In the genomic region with DNA sequence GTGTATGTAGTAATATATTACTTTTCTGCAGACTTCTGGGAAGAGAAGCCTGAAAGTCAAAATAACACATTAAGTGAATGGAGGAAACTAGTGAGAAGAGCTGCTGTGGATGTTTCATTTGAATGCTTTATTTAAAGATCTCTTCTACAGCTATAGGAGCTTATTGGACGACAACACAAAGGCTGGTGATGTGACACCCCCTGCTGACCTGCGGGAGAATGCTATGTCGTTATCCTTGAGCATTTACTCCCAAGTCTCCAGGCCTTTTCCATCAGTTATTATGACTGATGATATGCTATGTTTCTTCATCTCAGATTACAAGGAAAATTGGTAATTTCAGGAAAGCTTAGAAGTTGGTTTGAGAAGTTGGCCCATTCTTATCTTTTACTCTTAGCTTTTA, we compare ENCODE assay signal across 10 cellular contexts. TPM values are rescaled to one million over a fixed set of nuclear protein-coding genes. Genes with fewer than 3 reads are reported as not detected.
A peak's percentile ranks its signal among the peaks of the same experiment; 100 is the strongest.
DNase-seq lines count a peak whose midpoint lies in the region; ATAC-seq and TF ChIP-seq lines count a peak whose summit lies in the region.
"Had no signal": no experiment of that assay in that cellular context is flagged by ENCODE, and none has a peak within 500 bp of the region (broad histone marks: within the 10 kb centered on the region; RNA-seq: fewer than 3 reads in every experiment).

No MANE protein-coding gene starts in this region.

- H3K56ac ChIP-seq in mesendoderm (ENCODE audit: low read length): no peak overlapping the region

- no peaks in the 10 kb centered on the region for H3K9me3 Mint-ChIP-seq in naive thymus-derived CD4-positive, alpha-beta T cell

- H3K9ac ChIP-seq in mesendoderm (ENCODE audit: low read length): no peak overlapping the region

- H4K5ac ChIP-seq in mesendoderm (ENCODE audit: low read length): no peak overlapping the region

- no peak overlapping the region for H3K4me2 ChIP-seq in mesendoderm (ENCODE audit: low read length)

- H3K36me3 Mint-ChIP-seq in naive thymus-derived CD4-positive, alpha-beta T cell: no peaks in the 10 kb centered on the region

- H3K4me1 Mint-ChIP-seq in naive thymus-derived CD4-positive, alpha-beta T cell: no peaks in the 10 kb centered on the region

- peaks cover 0 to 6% (median 3%) of the 10 kb centered on the region in 5 donors for H3K27me3 Mint-ChIP-seq in naive thymus-derived CD4-positive, alpha-beta T cell

- peak; percentile 60 for TF ChIP-seq CTCF in WERI-Rb-1 (IDR thresholded peaks at IDR 0.05; ENCODE audit: low read depth, low read length)
- TF ChIP-seq CTCF in gastrocnemius medialis (IDR thresholded peaks at IDR 0.05 in 4 of 5, conservative IDR thresholded peaks at IDR 0.05 in 1 of 5): no peak

- no peaks in the 10 kb centered on the region for H3K9me3 ChIP-seq in WERI-Rb-1 (ENCODE audit: severe bottlenecking)
- H3K9me3 ChIP-seq in gastrocnemius medialis: no peaks in the 10 kb centered on the region
- no peaks in the 10 kb centered on the region for H3K9me3 ChIP-seq in naive thymus-derived CD4-positive, alpha-beta T cell (ENCODE audit: control insufficient read depth in 2 of 3, low read length in 3 of 3)

- H3K27ac Mint-ChIP-seq in naive thymus-derived CD4-positive, alpha-beta T cell: no peak overlapping the region

- no peak overlapping the region for H3K18ac ChIP-seq in mesendoderm (ENCODE audit: low read length)

- in situ Hi-C loops in gastrocnemius medialis (cut with MboI; ENCODE audit: low sequenced_read_pairs in 4 of 4): no loop called here

- no peak overlapping the region for H3K4me3 ChIP-seq in Jurkat, Clone E6-1 (ENCODE audit: low read length)
- H3K4me3 ChIP-seq in WERI-Rb-1 (ENCODE audit: low read depth, low read length): no peak overlapping the region
- no peak overlapping the region for H3K4me3 ChIP-seq in mesendoderm (ENCODE audit: low read length)
- no peak overlapping the region for H3K4me3 ChIP-seq in gastrocnemius medialis
- H3K4me3 ChIP-seq in naive thymus-derived CD4-positive, alpha-beta T cell (ENCODE audit: low read length): no peak overlapping the region

- peak; percentile 14 for DNase-seq in NCI-H1105 treated with DMSO at 0.1 percent for 48 hours (lab: John Stamatoyannopoulos, UW)
- no peak for DNase-seq in NCI-H1105 (lab: John Stamatoyannopoulos, UW)
- peak; percentile 12 for DNase-seq in Jurkat, Clone E6-1 (ENCODE audit: low read depth, low spot score)
- peak; percentile 53 for DNase-seq in WERI-Rb-1
- DNase-seq in mesendoderm: peak; percentile 55
- no peak for DNase-seq in germinal center (ENCODE audit: low spot score)
- DNase-seq in gastrocnemius medialis: no peak
- DNase-seq in naive thymus-derived CD4-positive, alpha-beta T cell: no peak
- DNase-seq: activated naive CD4-positive, alpha-beta T cell; NCI-H524 treated with DMSO at 0.1 percent for 48 hours had no signal

- intact Hi-C loops in gastrocnemius medialis (cut with DNase I; ENCODE audit: low total_unique reads): no loop called here
- intact Hi-C loops in naive thymus-derived CD4-positive, alpha-beta T cell (cut with micrococcal nuclease): loop anchor here in 1 of 2 donors (5.0 to 10.0 kb wide), 2 partner anchors 199 to 402 kb away; no protein-coding TSS in a partner anchor

- TF ChIP-seq POLR2A in gastrocnemius medialis (IDR thresholded peaks at IDR 0.05): no peak

- H3K27me3 ChIP-seq in WERI-Rb-1 (ENCODE audit: insufficient read depth, low read depth, severe bottlenecking): no peaks in the 10 kb centered on the region
- H3K27me3 ChIP-seq in mesendoderm (ENCODE audit: insufficient read depth, low read length, poor library complexity): no peaks in the 10 kb centered on the region
- no peaks in the 10 kb centered on the region for H3K27me3 ChIP-seq in gastrocnemius medialis
- H3K27me3 ChIP-seq in naive thymus-derived CD4-positive, alpha-beta T cell (ENCODE audit: control insufficient read depth in 2 of 2, insufficient read depth in 2 of 2, low read length in 2 of 2): no peaks in the 10 kb centered on the region

- no peak overlapping the region for H2AK5ac ChIP-seq in mesendoderm (ENCODE audit: low read length)

- CTCF ChIA-PET in naive thymus-derived CD4-positive, alpha-beta T cell (lab: Charles Lee): no interaction called here

- WGBS in mesendoderm (ENCODE audit: extremely low coverage, insufficient coverage, low lambda C conversion rate): no CpG with 5 or more reads among the region's 3 CpGs

- H3K4me1 ChIP-seq in mesendoderm (ENCODE audit: control insufficient read depth, low read depth, low read length): no peaks in the 10 kb centered on the region
- no peaks in the 10 kb centered on the region for H3K4me1 ChIP-seq in gastrocnemius medialis
- H3K4me1 ChIP-seq in naive thymus-derived CD4-positive, alpha-beta T cell (ENCODE audit: control insufficient read depth in 2 of 2, insufficient read depth in 2 of 2, low read length in 2 of 2): no peaks in the 10 kb centered on the region

- no peak for ATAC-seq in gastrocnemius medialis
- no peak for ATAC-seq in naive thymus-derived CD4-positive, alpha-beta T cell

- H3K23ac ChIP-seq in mesendoderm (ENCODE audit: low read length): no peak overlapping the region

- POLR2A ChIA-PET in naive thymus-derived CD4-positive, alpha-beta T cell (lab: Charles Lee): no interaction called here

- H3K79me1 ChIP-seq in mesendoderm (ENCODE audit: low read length): no peaks in the 10 kb centered on the region

- no peak overlapping the region for H3K4me3 Mint-ChIP-seq in naive thymus-derived CD4-positive, alpha-beta T cell

- no peak overlapping the region for H4K8ac ChIP-seq in mesendoderm (ENCODE audit: low read depth, low read length)

- H2BK120ac ChIP-seq in mesendoderm (ENCODE audit: low read depth, low read length): no peak overlapping the region

- H2BK5ac ChIP-seq in mesendoderm (ENCODE audit: low read length): no peak overlapping the region

- no peaks in the 10 kb centered on the region for H3K36me3 ChIP-seq in WERI-Rb-1
- H3K36me3 ChIP-seq in mesendoderm (ENCODE audit: control insufficient read depth, insufficient read depth, low read length): no peaks in the 10 kb centered on the region
- no peaks in the 10 kb centered on the region for H3K36me3 ChIP-seq in gastrocnemius medialis
- no peaks in the 10 kb centered on the region for H3K36me3 ChIP-seq in naive thymus-derived CD4-positive, alpha-beta T cell (ENCODE audit: control insufficient read depth in 2 of 3, insufficient read depth in 3 of 3, low read length in 3 of 3)

- no peak overlapping the region for H3K4ac ChIP-seq in mesendoderm (ENCODE audit: low read depth, low read length)

- no peak overlapping the region for H3K27ac ChIP-seq in WERI-Rb-1
- no peak overlapping the region for H3K27ac ChIP-seq in mesendoderm (ENCODE audit: low read depth, low read length)
- H3K27ac ChIP-seq in gastrocnemius medialis: no peak overlapping the region
- H3K27ac ChIP-seq in naive thymus-derived CD4-positive, alpha-beta T cell (ENCODE audit: low read depth, low read length): no peak overlapping the region

- no peaks in the 10 kb centered on the region for H3K79me2 ChIP-seq in mesendoderm (ENCODE audit: control insufficient read depth, insufficient read depth, low read length)

- no peak overlapping the region for H2BK15ac ChIP-seq in mesendoderm (replicated peaks; ENCODE audit: low read depth)

RNA-seq across cellular contexts. Expression of a gene that starts 22.3 kb away (rescaled TPM):
- polyA plus RNA-seq in Jurkat, Clone E6-1 (2012; ENCODE audit: insufficient read depth, insufficient read length): 0.36 TPM
- polyA plus RNA-seq in mesendoderm (2013, experiment 1 of 2): 0.62 TPM
- polyA plus RNA-seq in mesendoderm (2013, experiment 2 of 2): 0.63 TPM
- total RNA-seq in gastrocnemius medialis: under 1 TPM; 0.44 to 0.95 (median 0.75) TPM
- 1 to 10 TPM in 1 of 5 experiments, under 1 TPM in 2, not detected in 2; 0.13 to 2.8 (median 0.24) TPM for total RNA-seq in naive thymus-derived CD4-positive, alpha-beta T cell
- not detected for polyA plus RNA-seq in naive thymus-derived CD4-positive, alpha-beta T cell

Comparison
In these comparisons a context has a peak if more than half of its experiments do, and no peak if none do; other contexts are left out.
1. DNase-seq: peak in NCI-H1105 treated with DMSO at 0.1 percent for 48 hours (single experiment), Jurkat, Clone E6-1 (single experiment), WERI-Rb-1 (single experiment) and mesendoderm (single experiment); none in NCI-H1105 (single experiment), germinal center (single experiment), gastrocnemius medialis (0 of 2) and naive thymus-derived CD4-positive, alpha-beta T cell (0 of 9).